In the genomic region with DNA sequence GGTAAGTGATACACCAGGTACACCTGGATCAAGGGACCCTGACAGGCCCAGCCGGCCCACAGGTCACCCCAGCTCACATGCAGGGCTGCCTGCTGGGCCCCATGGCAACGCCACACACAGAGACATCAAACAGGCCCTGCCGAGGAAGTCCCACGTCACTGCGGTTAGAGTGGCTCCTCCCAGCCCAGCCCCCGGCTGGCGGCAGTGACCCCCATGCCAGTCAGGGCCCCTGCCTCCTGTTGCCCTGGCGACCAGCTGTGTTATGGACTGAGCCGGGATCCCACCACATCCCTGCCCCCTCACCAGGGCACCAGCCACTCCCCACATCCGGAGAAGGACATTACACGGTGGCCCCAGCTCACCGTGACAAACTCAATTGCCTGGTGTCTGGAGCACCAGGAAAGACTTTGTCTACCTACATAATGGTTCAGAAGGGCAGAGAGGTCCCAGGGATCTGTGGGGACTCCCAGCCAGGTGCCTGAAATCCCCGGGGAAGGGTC, we compare ENCODE assay signal across 8 cellular contexts. TPM values are rescaled to one million over a fixed set of nuclear protein-coding genes. Genes with fewer than 3 reads are reported as not detected.
DNase-seq lines count a peak whose midpoint lies in the region; ATAC-seq and TF ChIP-seq lines count a peak whose summit lies in the region.

No MANE protein-coding gene starts in this region.

- peaks cover 37% of the 10 kb centered on the region for H3K4me1 ChIP-seq in IMR-90 (ENCODE audit: control insufficient read depth, insufficient read depth, low read length)

- H3K4me3 ChIP-seq in IMR-90 (ENCODE audit: insufficient read depth, low read depth, low read length) = peak overlapping the region; percentile 6; the same call in 1 of the 2 replicates
- peak overlapping the region; percentile 31 to 56 (median 45) for H3K4me3 ChIP-seq in skin epidermis

- peak overlapping the region; percentile 89 for H3K56ac ChIP-seq in IMR-90 (ENCODE audit: extremely low read depth, insufficient read depth, low read length)

- peak overlapping the region; percentile 90 for H2AK9ac ChIP-seq in IMR-90 (replicated peaks; ENCODE audit: low read depth, low read length, poor library complexity)

- no peaks in the 10 kb centered on the region for H3K9me3 Mint-ChIP-seq in T-helper 1 cell treated with Interleukin-12 subunit alpha and Interleukin-12 subunit beta and Interleukin-4 antibody, amounts not matched to agents 30 μg/mL and 1 μg/mL, for 36 hours

- CTCF ChIA-PET in IMR-90 (lab: Yijun Ruan, JAX) = interaction anchor here (1.5 kb wide), 1 partner anchor 15 kb away, joined by 7 read pairs; no protein-coding TSS in a partner anchor

- H3K79me1 ChIP-seq in IMR-90 (ENCODE audit: low read depth in 1 of 2, low read length in 2 of 2) = peaks cover 17 to 60% of the 10 kb centered on the region in 2 experiments

- intact Hi-C loops in IMR-90 (cut with micrococcal nuclease) = no loop called here

- H2BK15ac ChIP-seq in IMR-90 (ENCODE audit: low read depth, low read length) = peak overlapping the region; percentile 87

- H2BK120ac ChIP-seq in IMR-90 (ENCODE audit: low read depth, low read length) = peak overlapping the region; percentile 99

- no peaks in the 10 kb centered on the region for H3K27me3 ChIP-seq in IMR-90 (ENCODE audit: control insufficient read depth, insufficient read depth, low read length)

- TF ChIP-seq POLR2A in IMR-90 (IDR thresholded peaks at IDR 0.05; ENCODE audit: low read depth, low read length) = no peak

- peak overlapping the region; percentile 92 for H2BK20ac ChIP-seq in IMR-90 (ENCODE audit: low read depth, low read length)

- POLR2A ChIA-PET in IMR-90 (lab: Charles Lee; ENCODE audit: unreplicated experiment) = interaction anchor here (1.1 kb wide), 1 partner anchor 9 kb away, joined by 4 read pairs; no protein-coding TSS in a partner anchor

- TF ChIP-seq RAD21 in IMR-90 (IDR thresholded peaks at IDR 0.05; ENCODE audit: low read length) = 0 out of 2 replicates have a peak, but pooled peaks have one; percentile 12

- H4K5ac ChIP-seq in IMR-90 (ENCODE audit: low read depth, low read length) = peak overlapping the region; percentile 94

- ATAC-seq in GM21367 (IDR thresholded peaks at IDR 0.05; ENCODE audit: unreplicated experiment) = peak; percentile 46
- peak; percentile 13 for ATAC-seq in IMR-90 (ENCODE audit: low read depth)

- 0% methylated on average over 3 of the region's 13 CpGs; no CpG with 5 or more reads in 1 of the 2 experiments for WGBS in IMR-90 (ENCODE audit: extremely low coverage in 2 of 2, insufficient read length in 1 of 2), 2 experiments

- peak overlapping the region; percentile 99 for H2BK5ac ChIP-seq in IMR-90 (ENCODE audit: low read depth, low read length, poor library complexity, severe bottlenecking)

- peaks cover 12% of the 10 kb centered on the region; the same call in 1 of the 2 replicates for H3K9me1 ChIP-seq in IMR-90 (ENCODE audit: insufficient read depth, low read length)

- in situ Hi-C loops in IMR-90 (cut with MboI; ENCODE audit: low sequenced_read_pairs) = loop anchor here (10.0 to 25.0 kb wide), 2 partner anchors 692 to 1059 kb away; a partner anchor contains a TSS

- H3K14ac ChIP-seq in IMR-90 (replicated peaks; ENCODE audit: low read depth, low read length) = peak overlapping the region; percentile 82

- H3K27ac Mint-ChIP-seq in T-helper 1 cell treated with Interleukin-12 subunit alpha and Interleukin-12 subunit beta and Interleukin-4 antibody, amounts not matched to agents 30 μg/mL and 1 μg/mL, for 36 hours = peak overlapping the region; percentile 99

- BruUV-seq in IMR-90 (replicated peaks; lab: Mats Ljungman, UMichigan) = no TSS peak

- H3K4ac ChIP-seq in IMR-90 (ENCODE audit: low read depth, low read length) = peak overlapping the region; percentile 91

- peaks cover 38% of the 10 kb centered on the region for H3K4me1 Mint-ChIP-seq in T-helper 1 cell treated with Interleukin-12 subunit alpha and Interleukin-12 subunit beta and Interleukin-4 antibody, amounts not matched to agents 30 μg/mL and 1 μg/mL, for 36 hours (ENCODE audit: low read depth)

- H3K9me3 ChIP-seq in IMR-90 (ENCODE audit: control insufficient read depth, insufficient read depth, low read length) = no peaks in the 10 kb centered on the region

- H3K27ac ChIP-seq in IMR-90 (ENCODE audit: insufficient read depth, low read length) = peak overlapping the region; percentile 99
- H3K27ac ChIP-seq in angular gyrus (ENCODE audit: low read depth, low read length) = peak overlapping the region; percentile 96
- H3K27ac ChIP-seq in skin epidermis = peak overlapping the region; percentile 97 to 100 (median 100)

- no peak for TF ChIP-seq CTCF in IMR-90 (conservative IDR thresholded peaks at IDR 0.05; ENCODE audit: low read depth, low read length)

- no peaks in the 10 kb centered on the region for H3K36me3 ChIP-seq in IMR-90 (ENCODE audit: control insufficient read depth, insufficient read depth, low read length)

- DNase-seq in D341Med (ENCODE audit: low spot score) (peak; percentile 46), IMR-90 (peak; percentile 93), hypothalamus (lab: John Stamatoyannopoulos, UW) (peak in 36 of 51 donors; percentile 17 to 75 (median 46)), inferior parietal cortex (ENCODE audit: extremely low spot score) (no peak)

- H3K23ac ChIP-seq in IMR-90 (ENCODE audit: low read depth, low read length) = peak overlapping the region; percentile 95

- peak overlapping the region; percentile 96 for H2AK5ac ChIP-seq in IMR-90 (ENCODE audit: low read depth, low read length)

- H4K8ac ChIP-seq in IMR-90 (ENCODE audit: low read depth in 2 of 2, low read length in 2 of 2) = peak overlapping the region; percentile 84 to 86

- no peaks in the 10 kb centered on the region for H3K27me3 Mint-ChIP-seq in T-helper 1 cell treated with Interleukin-12 subunit alpha and Interleukin-12 subunit beta and Interleukin-4 antibody, amounts not matched to agents 30 μg/mL and 1 μg/mL, for 36 hours (ENCODE audit: low read depth)

- peak overlapping the region; percentile 96 for H3K18ac ChIP-seq in IMR-90 (ENCODE audit: low read depth, low read length)

- peak overlapping the region; percentile 97 for H4K91ac ChIP-seq in IMR-90 (ENCODE audit: insufficient read depth, low read depth, low read length)

- H3K4me2 ChIP-seq in IMR-90 (ENCODE audit: low read depth, low read length) = peak overlapping the region; percentile 76

- peaks cover 15% of the 10 kb centered on the region for H4K20me1 ChIP-seq in IMR-90 (ENCODE audit: insufficient read depth, low read length)

- peak overlapping the region; percentile 69 for H2AFZ ChIP-seq in IMR-90 (replicated peaks; ENCODE audit: low read length, poor library complexity)

- peak overlapping the region; percentile 80 for H3K4me3 Mint-ChIP-seq in T-helper 1 cell treated with Interleukin-12 subunit alpha and Interleukin-12 subunit beta and Interleukin-4 antibody, amounts not matched to agents 30 μg/mL and 1 μg/mL, for 36 hours

- peak overlapping the region; percentile 39 for H3K9ac ChIP-seq in IMR-90 (ENCODE audit: low read depth, low read length)

- dilution Hi-C loops in IMR-90 (cut with HindIII; ENCODE audit: low sequenced_read_pairs, unreplicated experiment) = no loop called here

- H3K36me3 Mint-ChIP-seq in T-helper 1 cell treated with Interleukin-12 subunit alpha and Interleukin-12 subunit beta and Interleukin-4 antibody, amounts not matched to agents 30 μg/mL and 1 μg/mL, for 36 hours (ENCODE audit: low read depth) = no peaks in the 10 kb centered on the region

TF ChIP-seq in IMR-90, 13 proteins besides CTCF, POLR2A, EP300 and RAD21 (continues in another document):
- TF ChIP-seq MAZ (IDR thresholded peaks at IDR 0.05; ENCODE audit: borderline replicate concordance, low read depth, low read length) (peak; percentile 94), MAFK (IDR thresholded peaks at IDR 0.05; ENCODE audit: low read depth, low read length) (no peak), BHLHE40 (IDR thresholded peaks at IDR 0.05; ENCODE audit: low read depth, low read length) (peak; percentile 81), CEBPB (IDR thresholded peaks at IDR 0.05; ENCODE audit: low read depth, low read length) (no peak), MXI1 (IDR thresholded peaks at IDR 0.05; ENCODE audit: borderline replicate concordance, low read depth, low read length) (0 out of 2 replicates have a peak, but pooled peaks have one; percentile 32), NFE2L2 (IDR thresholded peaks at IDR 0.05; ENCODE audit: low read depth, low read length) (0 out of 2 replicates have a peak, but pooled peaks have one; percentile 26), FOS (IDR thresholded peaks at IDR 0.05; ENCODE audit: low read depth, low read length) (no peak)
- TF ChIP-seq, protein P1, sequence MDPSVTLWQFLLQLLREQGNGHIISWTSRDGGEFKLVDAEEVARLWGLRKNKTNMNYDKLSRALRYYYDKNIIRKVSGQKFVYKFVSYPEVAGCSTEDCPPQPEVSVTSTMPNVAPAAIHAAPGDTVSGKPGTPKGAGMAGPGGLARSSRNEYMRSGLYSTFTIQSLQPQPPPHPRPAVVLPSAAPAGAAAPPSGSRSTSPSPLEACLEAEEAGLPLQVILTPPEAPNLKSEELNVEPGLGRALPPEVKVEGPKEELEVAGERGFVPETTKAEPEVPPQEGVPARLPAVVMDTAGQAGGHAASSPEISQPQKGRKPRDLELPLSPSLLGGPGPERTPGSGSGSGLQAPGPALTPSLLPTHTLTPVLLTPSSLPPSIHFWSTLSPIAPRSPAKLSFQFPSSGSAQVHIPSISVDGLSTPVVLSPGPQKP (IDR thresholded peaks at IDR 0.05; ENCODE audit: borderline replicate concordance, low read depth, low read length) = no peak

RNA-seq across cellular contexts. Expression of a gene that starts 30.4 kb away (rescaled TPM):
- not detected in 2 replicates for total RNA-seq in IMR-90 (2012; rRNA removed)
- 0.63 and 0.85 TPM in 2 replicates for polyA plus RNA-seq in IMR-90 (2012; rRNA removed)
- 0.36 and 0.53 TPM in 2 replicates for polyA plus RNA-seq in IMR-90 (2012; cell fraction: cytosol; rRNA removed)
- polyA plus RNA-seq in IMR-90 (2012; cell fraction: nucleus; rRNA removed; ENCODE audit: low replicate concordance) = 2.2 and 3.8 TPM in 2 replicates

RNA-seq across cellular contexts. Expression of a gene that starts 51.3 kb away (rescaled TPM):
- total RNA-seq in IMR-90 (2012; rRNA removed) = 1.9 and 2.2 TPM in 2 replicates
- 6.2 and 7.6 TPM in 2 replicates for polyA plus RNA-seq in IMR-90 (2012; rRNA removed)
- polyA plus RNA-seq in IMR-90 (2012; cell fraction: cytosol; rRNA removed) = 4.7 and 10.4 TPM in 2 replicates
- polyA plus RNA-seq in IMR-90 (2012; cell fraction: nucleus; rRNA removed; ENCODE audit: low replicate concordance) = 13.1 and 27.5 TPM in 2 replicates

RNA-seq across cellular contexts. Expression of a gene that starts 59.3 kb away (rescaled TPM):
- total RNA-seq in IMR-90 (2012; rRNA removed) = 0.18 and 0.28 TPM in 2 replicates
- 0.38 and 0.56 TPM in 2 replicates for polyA plus RNA-seq in IMR-90 (2012; rRNA removed)
- 0.03 and 0.48 TPM in 2 replicates for polyA plus RNA-seq in IMR-90 (2012; cell fraction: cytosol; rRNA removed)
- 0.92 and 1.6 TPM in 2 replicates for polyA plus RNA-seq in IMR-90 (2012; cell fraction: nucleus; rRNA removed; ENCODE audit: low replicate concordance)

RNA-seq across cellular contexts. Expression of a gene that starts 59.4 kb away (rescaled TPM):
- 3.9 and 4.1 TPM in 2 replicates for total RNA-seq in IMR-90 (2012; rRNA removed)
- 12.4 and 14.7 TPM in 2 replicates for polyA plus RNA-seq in IMR-90 (2012; rRNA removed)
- 13.0 and 18.1 TPM in 2 replicates for polyA plus RNA-seq in IMR-90 (2012; cell fraction: cytosol; rRNA removed)
- polyA plus RNA-seq in IMR-90 (2012; cell fraction: nucleus; rRNA removed; ENCODE audit: low replicate concordance) = 70.8 and 113 TPM in 2 replicates
